In genomic region chr9:135526730-135527571, GRCh38 we compare ENCODE assay signal across 2 cellular contexts.
TF ChIP-seq lines count a peak whose summit lies in the region.

No MANE protein-coding gene starts in this region.

TF ChIP-seq in HEK293, 187 proteins besides CTCF, POLR2A, EP300 and RAD21:
- TF ChIP-seq GLIS2 (tag by site-specific recombination; IDR thresholded peaks at IDR 0.05) (peak; percentile 43), ZIC2 (tag by site-specific recombination; IDR thresholded peaks at IDR 0.05) (peak; percentile 37; the same call in 1 of the 2 replicates), ZNF544 (tag by site-specific recombination; IDR thresholded peaks at IDR 0.05) (no peak), ZNF670 (tag by site-specific recombination; IDR thresholded peaks at IDR 0.05; ENCODE audit: low read depth) (no peak), BCL6B (tag by site-specific recombination; IDR thresholded peaks at IDR 0.05) (no peak)

TF ChIP-seq in H1, 55 proteins besides CTCF, POLR2A, EP300 and RAD21:
- TF ChIP-seq TEAD4 (IDR thresholded peaks at IDR 0.05; ENCODE audit: low read depth, low read length): no peak
- peak; percentile 62; the same call in 1 of the 2 replicates for TF ChIP-seq CEBPB (IDR thresholded peaks at IDR 0.05; ENCODE audit: low read depth, low read length)
